Comparison of ENCODE assay signal across 8 cellular contexts in genomic region chr11:129861702-129862107, GRCh38. TPM values are rescaled to one million over a fixed set of nuclear protein-coding genes. Genes with fewer than 3 reads are reported as not detected.
DNase-seq lines count a peak whose midpoint lies in the region; ATAC-seq and TF ChIP-seq lines count a peak whose summit lies in the region.

No MANE protein-coding gene starts in this region.

- peaks cover 3% of the 10 kb centered on the region for H3F3A ChIP-seq in SK-N-SH (replicated peaks; ENCODE audit: insufficient read depth)

- H3K9me3 ChIP-seq in SK-N-SH: no peaks in the 10 kb centered on the region

- CTCF ChIA-PET in SK-N-SH (lab: Yijun Ruan, JAX): interaction anchor here (1.1 kb wide), 1 partner anchor 530 kb away, joined by 3 read pairs; no protein-coding TSS in a partner anchor

- H3K27me3 ChIP-seq in SK-N-SH (ENCODE audit: insufficient read depth): no peaks in the 10 kb centered on the region

- H3K9ac ChIP-seq in SK-N-SH: no peak overlapping the region

- no peak overlapping the region for H3K4me3 ChIP-seq in SK-N-SH (ENCODE audit: low read depth in 2 of 2, low read length in 1 of 2)

- peak; percentile 74 for DNase-seq in GM04504 (ENCODE audit: low read depth)
- no peak for DNase-seq in SK-N-SH
- peak; percentile 78 for DNase-seq in glomerular endothelial cell (ENCODE audit: extremely low read depth, low read depth, low spot score)
- DNase-seq in retina: peak; percentile 34
- no peak for DNase-seq in NCI-H1930 (lab: John Stamatoyannopoulos, UW)
- DNase-seq in NCI-H446 treated with DMSO at 0.1 percent for 48 hours (lab: John Stamatoyannopoulos, UW): no peak

- 13% methylated on average over 7 of the region's 7 CpGs for WGBS in SK-N-SH (ENCODE audit: low lambda C conversion rate)

- H3K9me2 ChIP-seq in SK-N-SH: no peaks in the 10 kb centered on the region

- peaks cover 4 to 12% of the 10 kb centered on the region in 2 experiments; a peak in 3 of 4 replicates for H3K4me1 ChIP-seq in SK-N-SH (ENCODE audit: control insufficient read depth in 1 of 2, insufficient read depth in 2 of 2, low read depth in 1 of 2, low read length in 1 of 2)

- no peaks in the 10 kb centered on the region for H3K79me2 ChIP-seq in SK-N-SH (ENCODE audit: insufficient read depth)

- ATAC-seq in HG03354 (IDR thresholded peaks at IDR 0.05; ENCODE audit: poor library complexity, severe bottlenecking, unreplicated experiment) (no peak), GM21723 (IDR thresholded peaks at IDR 0.05; ENCODE audit: unreplicated experiment) (no peak)

- no peak for TF ChIP-seq EP300 in SK-N-SH (IDR thresholded peaks at IDR 0.05; ENCODE audit: borderline replicate concordance in 1 of 2, low read depth in 1 of 2, low read length in 1 of 2)

- H3K4me2 ChIP-seq in SK-N-SH: peak overlapping the region; percentile 31; the same call in 1 of the 2 replicates

- no peak for TF ChIP-seq RAD21 in SK-N-SH (IDR thresholded peaks at IDR 0.05; ENCODE audit: low read length)

- no peak overlapping the region for H2AFZ ChIP-seq in SK-N-SH (ENCODE audit: low read depth)

- 0 out of 2 replicates have a peak, but pooled peaks cover 4% of the 10 kb centered on the region for H4K20me1 ChIP-seq in SK-N-SH (ENCODE audit: insufficient read depth)

- H3K36me3 ChIP-seq in SK-N-SH (replicated peaks in 1 of 2; ENCODE audit: control insufficient read depth in 1 of 2, insufficient read depth in 2 of 2, low read length in 1 of 2): peaks cover 6 to 36% of the 10 kb centered on the region in 2 experiments

- POLR2A ChIA-PET in SK-N-SH (lab: Yijun Ruan, JAX): no interaction called here

- TF ChIP-seq CTCF in SK-N-SH (IDR thresholded peaks at IDR 0.05): no peak

- H3K27ac ChIP-seq in SK-N-SH (ENCODE audit: low read depth in 2 of 2, low read length in 1 of 2): no peak overlapping the region

TF ChIP-seq in SK-N-SH, 30 proteins besides CTCF, POLR2A, EP300 and RAD21:
- peak; percentile 81 for TF ChIP-seq JUND (IDR thresholded peaks at IDR 0.05)
- peak; percentile 82; the same call in 1 of the 2 replicates for TF ChIP-seq TEAD4 (IDR thresholded peaks at IDR 0.05; ENCODE audit: borderline replicate concordance, insufficient read depth)
- TF ChIP-seq RFX5 (IDR thresholded peaks at IDR 0.05; ENCODE audit: low read length): no peak
- TF ChIP-seq, protein P1, sequence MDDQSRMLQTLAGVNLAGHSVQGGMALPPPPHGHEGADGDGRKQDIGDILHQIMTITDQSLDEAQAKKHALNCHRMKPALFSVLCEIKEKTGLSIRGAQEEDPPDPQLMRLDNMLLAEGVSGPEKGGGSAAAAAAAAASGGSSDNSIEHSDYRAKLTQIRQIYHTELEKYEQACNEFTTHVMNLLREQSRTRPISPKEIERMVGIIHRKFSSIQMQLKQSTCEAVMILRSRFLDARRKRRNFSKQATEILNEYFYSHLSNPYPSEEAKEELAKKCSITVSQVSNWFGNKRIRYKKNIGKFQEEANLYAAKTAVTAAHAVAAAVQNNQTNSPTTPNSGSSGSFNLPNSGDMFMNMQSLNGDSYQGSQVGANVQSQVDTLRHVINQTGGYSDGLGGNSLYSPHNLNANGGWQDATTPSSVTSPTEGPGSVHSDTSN (IDR thresholded peaks at IDR 0.05): peak; percentile 47; the same call in 1 of the 2 replicates
- no peak for TF ChIP-seq TAF1 (IDR thresholded peaks at IDR 0.05; ENCODE audit: borderline replicate concordance, low read depth, low read length)
- no peak for TF ChIP-seq RCOR1 (IDR thresholded peaks at IDR 0.05; ENCODE audit: low read length)
- TF ChIP-seq POLR2AphosphoS5 (IDR thresholded peaks at IDR 0.05; ENCODE audit: low read depth, low read length): peak; percentile 21; the same call in 1 of the 2 replicates
- TF ChIP-seq FOSL2 (IDR thresholded peaks at IDR 0.05; ENCODE audit: borderline replicate concordance, low read depth): peak; percentile 52; the same call in 1 of the 2 replicates
- TF ChIP-seq TCF12 (IDR thresholded peaks at IDR 0.05): peak; percentile 64; the same call in 1 of the 2 replicates
- 0 out of 2 replicates have a peak, but pooled peaks have one; percentile 44 for TF ChIP-seq NFIC (IDR thresholded peaks at IDR 0.05; ENCODE audit: borderline replicate concordance)
- TF ChIP-seq, protein P2, sequence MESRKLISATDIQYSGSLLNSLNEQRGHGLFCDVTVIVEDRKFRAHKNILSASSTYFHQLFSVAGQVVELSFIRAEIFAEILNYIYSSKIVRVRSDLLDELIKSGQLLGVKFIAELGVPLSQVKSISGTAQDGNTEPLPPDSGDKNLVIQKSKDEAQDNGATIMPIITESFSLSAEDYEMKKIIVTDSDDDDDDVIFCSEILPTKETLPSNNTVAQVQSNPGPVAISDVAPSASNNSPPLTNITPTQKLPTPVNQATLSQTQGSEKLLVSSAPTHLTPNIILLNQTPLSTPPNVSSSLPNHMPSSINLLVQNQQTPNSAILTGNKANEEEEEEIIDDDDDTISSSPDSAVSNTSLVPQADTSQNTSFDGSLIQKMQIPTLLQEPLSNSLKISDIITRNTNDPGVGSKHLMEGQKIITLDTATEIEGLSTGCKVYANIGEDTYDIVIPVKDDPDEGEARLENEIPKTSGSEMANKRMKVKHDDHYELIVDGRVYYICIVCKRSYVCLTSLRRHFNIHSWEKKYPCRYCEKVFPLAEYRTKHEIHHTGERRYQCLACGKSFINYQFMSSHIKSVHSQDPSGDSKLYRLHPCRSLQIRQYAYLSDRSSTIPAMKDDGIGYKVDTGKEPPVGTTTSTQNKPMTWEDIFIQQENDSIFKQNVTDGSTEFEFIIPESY (IDR thresholded peaks at IDR 0.05; ENCODE audit: borderline replicate concordance, low read depth): no peak
- TF ChIP-seq MAX (IDR thresholded peaks at IDR 0.05; ENCODE audit: low read depth): 0 out of 2 replicates have a peak, but pooled peaks have one; percentile 25
- TF ChIP-seq NRF1 (IDR thresholded peaks at IDR 0.05; ENCODE audit: low read depth, low read length): no peak
- no peak for TF ChIP-seq MEF2A (IDR thresholded peaks at IDR 0.05; ENCODE audit: borderline replicate concordance, low read depth)

RNA-seq across cellular contexts. Expression of gene NFRKB, which starts 33.7 kb away (rescaled TPM):
- 13.5 and 14.6 TPM in 2 replicates for polyA plus RNA-seq in SK-N-SH (2012; rRNA removed)
- 8.4 and 11.8 TPM in 2 replicates for polyA plus RNA-seq in SK-N-SH (2012; cell fraction: cytosol; rRNA removed)
- 38.6 and 43.5 TPM in 2 replicates for polyA plus RNA-seq in SK-N-SH (2012; cell fraction: nucleus; rRNA removed)
- total RNA-seq in glomerular endothelial cell: 23.4 and 24.3 TPM in 2 replicates

RNA-seq across cellular contexts. Expression of gene TMEM45B, which starts 46.1 kb away (rescaled TPM):
- polyA plus RNA-seq in SK-N-SH (2012; rRNA removed): not detected in 2 replicates
- polyA plus RNA-seq in SK-N-SH (2012; cell fraction: cytosol; rRNA removed): 0.04 TPM in 1 of 2 replicates, not detected in the other
- not detected in 2 replicates for polyA plus RNA-seq in SK-N-SH (2012; cell fraction: nucleus; rRNA removed)
- total RNA-seq in glomerular endothelial cell: 0.35 TPM in 1 of 2 replicates, not detected in the other

Comparison
In these comparisons a context has a peak if more than half of its experiments do, and no peak if none do; other contexts are left out.
1. DNase-seq: peak in GM04504 (single experiment), glomerular endothelial cell (single experiment) and retina (single experiment); none in SK-N-SH (single experiment), NCI-H1930 (0 of 2) and NCI-H446 treated with DMSO at 0.1 percent for 48 hours (single experiment).